ENCODE assay signal across 8 cellular contexts in genomic region chr13:27170521-27171243, GRCh38. TPM values are rescaled to one million over a fixed set of nuclear protein-coding genes. Genes with fewer than 3 reads are reported as not detected.
A peak's percentile ranks its signal among the peaks of the same experiment; 100 is the strongest.
DNase-seq lines count a peak whose midpoint lies in the region; ATAC-seq, FAIRE-seq and TF ChIP-seq lines count a peak whose summit lies in the region.

No MANE protein-coding gene starts in this region.

- no peaks in the 10 kb centered on the region for H3K27me3 Mint-ChIP-seq in activated naive CD4-positive, alpha-beta T cell treated with anti-CD3 and anti-CD28 coated beads, Interleukin-2, amount 50 U/mL, for 24 hours

- TF ChIP-seq CTCF in Peyer's patch (IDR thresholded peaks at IDR 0.05): no peak
- TF ChIP-seq CTCF in pancreas (IDR thresholded peaks at IDR 0.05): no peak
- no peak for TF ChIP-seq CTCF in vagina (IDR thresholded peaks at IDR 0.05)

- intact Hi-C loops in head of caudate nucleus (cut with DNase I): loop anchor here (2.0 kb wide), 1 partner anchor 80 kb away; the partner anchor contains the start of gene RPL21
- intact Hi-C loops in pancreas (cut with DNase I): no loop called here
- intact Hi-C loops in vagina (cut with DNase I): loop anchor here (5.0 kb wide), 2 partner anchors 82 to 102 kb away; partner anchors contain the start of genes RASL11A and RPL21

- FAIRE-seq in GM12891 (lab: Jason Lieb, UNC) (peak; percentile 31), pancreas (lab: Jason Lieb, UNC) (no peak)

- peaks cover 67% of the 10 kb centered on the region for H3K4me1 Mint-ChIP-seq in activated naive CD4-positive, alpha-beta T cell treated with anti-CD3 and anti-CD28 coated beads, Interleukin-2, amount 50 U/mL, for 24 hours

- H3K4me3 Mint-ChIP-seq in activated naive CD4-positive, alpha-beta T cell treated with anti-CD3 and anti-CD28 coated beads, Interleukin-2, amount 50 U/mL, for 24 hours: peak overlapping the region; percentile 97

- H3K27ac Mint-ChIP-seq in activated naive CD4-positive, alpha-beta T cell treated with anti-CD3 and anti-CD28 coated beads, Interleukin-2, amount 50 U/mL, for 24 hours: peak overlapping the region; percentile 100

- ATAC-seq in HG03196 (IDR thresholded peaks at IDR 0.05; ENCODE audit: unreplicated experiment) (peak; percentile 12), pancreas (peak; percentile 3 to 11 (median 8))

- TF ChIP-seq POLR2A in GM12891 (IDR thresholded peaks at IDR 0.05; ENCODE audit: low read depth, low read length): no peak
- TF ChIP-seq POLR2A in Peyer's patch (IDR thresholded peaks at IDR 0.05): peak in 1 of 2 donors; percentile 3
- TF ChIP-seq POLR2A in vagina (IDR thresholded peaks at IDR 0.05): no peak

- DNase-seq in GM12891 (ENCODE audit: insufficient read length, low spot score) (peak; percentile 13), Peyer's patch (peak; percentile 37 to 62 (median 61)), head of caudate nucleus (peak in 38 of 42 donors; percentile 8 to 62 (median 38)), pancreas (peak; percentile 42 to 80 (median 54)), vagina (ENCODE audit: extremely low spot score in 2 of 2) (no peak), SHP77 treated with DMSO at 0.1 percent for 48 hours (lab: John Stamatoyannopoulos, UW) (no peak)

- H3K9me3 ChIP-seq in Peyer's patch (no peaks in the 10 kb centered on the region), pancreas (no peaks in the 10 kb centered on the region), vagina (no peaks in the 10 kb centered on the region)

- H3K27me3 ChIP-seq in Peyer's patch (no peaks in the 10 kb centered on the region), pancreas (no peaks in the 10 kb centered on the region), vagina (no peaks in the 10 kb centered on the region)

- H3K36me3 ChIP-seq in Peyer's patch: no peaks in the 10 kb centered on the region
- H3K36me3 ChIP-seq in pancreas: no peaks in the 10 kb centered on the region
- no peaks in the 10 kb centered on the region for H3K36me3 ChIP-seq in vagina

- H3K4me3 ChIP-seq in Peyer's patch (peak overlapping the region; percentile 74 to 93 (median 87)), pancreas (peak overlapping the region; percentile 57 to 81 (median 72)), vagina (peak overlapping the region; percentile 76 to 98)

- no peaks in the 10 kb centered on the region for H3K36me3 Mint-ChIP-seq in activated naive CD4-positive, alpha-beta T cell treated with anti-CD3 and anti-CD28 coated beads, Interleukin-2, amount 50 U/mL, for 24 hours

- H3K4me1 ChIP-seq in Peyer's patch: peaks cover 0 to 34% (median 2%) of the 10 kb centered on the region in 4 donors
- H3K4me1 ChIP-seq in pancreas: peaks cover 16 to 44% (median 27%) of the 10 kb centered on the region in 3 donors
- H3K4me1 ChIP-seq in vagina: peaks cover 36% of the 10 kb centered on the region

- H3K9me3 Mint-ChIP-seq in activated naive CD4-positive, alpha-beta T cell treated with anti-CD3 and anti-CD28 coated beads, Interleukin-2, amount 50 U/mL, for 24 hours: no peaks in the 10 kb centered on the region

- 0 to 1% methylated on average over 41 to 56 of the region's 56 CpGs for WGBS in pancreas, 2 donors

- H3K27ac ChIP-seq in Peyer's patch (peak overlapping the region; percentile 84 to 97 (median 94)), pancreas (peak overlapping the region; percentile 69 to 90 (median 86)), vagina (peak overlapping the region; percentile 94)

TF ChIP-seq in GM12891, 5 proteins besides CTCF, POLR2A, EP300 and RAD21:
- TF ChIP-seq POU2F2 (IDR thresholded peaks at IDR 0.05; ENCODE audit: low read depth, low read length) (no peak), TAF1 (IDR thresholded peaks at IDR 0.05; ENCODE audit: low read depth, low read length) (peak; percentile 40; the same call in 1 of the 2 replicates), POLR2AphosphoS5 (IDR thresholded peaks at IDR 0.05; ENCODE audit: low read depth, low read length) (no peak), SPI1 (IDR thresholded peaks at IDR 0.05; ENCODE audit: low read depth, low read length) (no peak)

RNA-seq across cellular contexts. Expression of gene USP12, which starts 0.9 kb away (rescaled TPM):
- 18.8 TPM for polyA plus RNA-seq in GM12891 (2012; ENCODE audit: low read depth, missing spikeins)
- total RNA-seq in Peyer's patch: 10 to 100 TPM; 28.7 to 31.2 (median 29.7) TPM
- total RNA-seq in pancreas: 10 to 100 TPM in 2 of 6 donors, 1 to 10 TPM in 4; 8.6 to 18.9 (median 9.4) TPM
- polyA plus RNA-seq in pancreas: 1 to 10 TPM; 3.9 to 9.9 TPM
- 20.9 TPM for total RNA-seq in vagina

Comparison
In these comparisons a context has a peak if more than half of its experiments do, and no peak if none do; other contexts are left out.
1. DNase-seq: peak in GM12891 (single experiment), Peyer's patch (3 of 3), head of caudate nucleus (38 of 42) and pancreas (6 of 6); none in vagina (0 of 2) and SHP77 treated with DMSO at 0.1 percent for 48 hours (single experiment).
2. intact Hi-C loops: an anchor here in head of caudate nucleus (2.0 kb wide) and vagina (5.0 kb wide); none called in pancreas.
3. Peak in every context shown above with its lines, with median percentiles within 50 percentile points of each other: H3K27ac ChIP-seq and H3K4me3 ChIP-seq.